In genomic region chr4:26294904-26295303, GRCh38 we compare ENCODE assay signal across 20 cellular contexts.
"Had no signal": no experiment of that assay in that cellular context is flagged by ENCODE, and none has a peak within 500 bp of the region (broad histone marks: within the 10 kb centered on the region; RNA-seq: fewer than 3 reads in every experiment).

No MANE protein-coding gene starts in this region.

- H3K27me3 Mint-ChIP-seq: T-cell had no signal

- H3K9me3 Mint-ChIP-seq: T-cell had no signal

- ATAC-seq: T-cell had no signal

- H3K36me3 Mint-ChIP-seq: T-cell had no signal

- H3K27ac Mint-ChIP-seq: T-cell had no signal

- H3K4me3 Mint-ChIP-seq: T-cell had no signal

- DNase-seq: Karpas-422, KG1, MM.1S, NCI-H1092 treated with DMSO at 0.1 percent for 48 hours, NCI-H187, NCI-H2029, NCI-H2081 treated with DMSO at 0.1 percent for 48 hours, NCI-H2171, NCI-H226, NCI-H446, NCI-H510A, NCI-H524 treated with DMSO at 0.1 percent for 48 hours, NCI-H69, NCI-H774, RPMI8226, SHP77, SW 1271, T-cell had no signal

- H3K27ac ChIP-seq: HL-60 had no signal

- FAIRE-seq: RCC 7860 had no signal
